Comparison of ENCODE assay signal across 8 cellular contexts in genomic region chr4:2241003-2241402, GRCh38. TPM values are rescaled to one million over a fixed set of nuclear protein-coding genes. Genes with fewer than 3 reads are reported as not detected.
DNase-seq lines count a peak whose midpoint lies in the region; ATAC-seq and TF ChIP-seq lines count a peak whose summit lies in the region.

No MANE protein-coding gene starts in this region.

- H3K4me3 ChIP-seq in MM.1S (ENCODE audit: low read length) (peak overlapping the region; percentile 89), dorsolateral prefrontal cortex (peak overlapping the region; percentile 64 to 100 (median 96)), neural cell (ENCODE audit: low read length) (peak overlapping the region; percentile 90)

- no peak for TF ChIP-seq EP300 in neural cell (conservative IDR thresholded peaks at IDR 0.05; ENCODE audit: poor library complexity, severe bottlenecking)

- H4K20me1 ChIP-seq in MM.1S (ENCODE audit: insufficient read depth, low read length), result peaks cover 14% of the 10 kb centered on the region; the same call in 1 of the 2 replicates
- H4K20me1 ChIP-seq in neural cell (ENCODE audit: insufficient read depth), result no peaks in the 10 kb centered on the region

- peak overlapping the region; percentile 88 to 95 for H3K4me3 Mint-ChIP-seq in CD14-positive monocyte

- no peaks in the 10 kb centered on the region for H3K9me3 Mint-ChIP-seq in CD14-positive monocyte

- no peak for ATAC-seq in GM21423 (IDR thresholded peaks at IDR 0.05; ENCODE audit: unreplicated experiment)
- no peak for ATAC-seq in sciatic nerve

- H3K4me2 ChIP-seq in MM.1S (ENCODE audit: low read depth, low read length), result peak overlapping the region; percentile 76
- peak overlapping the region; percentile 89 for H3K4me2 ChIP-seq in neural cell (ENCODE audit: low read length)

- peak overlapping the region; percentile 74 for H3K27ac ChIP-seq in MM.1S (ENCODE audit: low read length)
- H3K27ac ChIP-seq in dorsolateral prefrontal cortex, result peak overlapping the region in 13 of 59 donors; percentile 46 to 89 (median 80)
- H3K27ac ChIP-seq in neural cell (ENCODE audit: low read length), result no peak overlapping the region

- no peak for DNase-seq in CD14-positive monocyte (ENCODE audit: low spot score)
- peak; percentile 55 for DNase-seq in MM.1S
- no peak for DNase-seq in dorsolateral prefrontal cortex
- DNase-seq in effector CD4-positive, alpha-beta T cell, result no peak
- no peak for DNase-seq in HT-29 (ENCODE audit: low spot score)
- DNase-seq in sciatic nerve (ENCODE audit: low spot score), result no peak

- H3K4me1 Mint-ChIP-seq in CD14-positive monocyte, result peaks cover 60% of the 10 kb centered on the region

- H3K36me3 Mint-ChIP-seq in CD14-positive monocyte, result peaks cover 11 to 25% of the 10 kb centered on the region in 2 donors

- TF ChIP-seq RAD21 in neural cell (conservative IDR thresholded peaks at IDR 0.05), result no peak

- H3K9ac ChIP-seq in MM.1S (ENCODE audit: low read length) (peak overlapping the region; percentile 88), neural cell (ENCODE audit: low read length) (peak overlapping the region; percentile 67)

- no peak for TF ChIP-seq CTCF in CD14-positive monocyte (IDR thresholded peaks at IDR 0.05)
- no peak for TF ChIP-seq CTCF in MM.1S (IDR thresholded peaks at IDR 0.05; ENCODE audit: low read length)
- no peak for TF ChIP-seq CTCF in dorsolateral prefrontal cortex (IDR thresholded peaks at IDR 0.05 in 54 of 56, conservative IDR thresholded peaks at IDR 0.05 in 2 of 56; ENCODE audit: low read depth in 1 of 56, partially characterized antibody in 56 of 56)
- no peak for TF ChIP-seq CTCF in neural cell (IDR thresholded peaks at IDR 0.05; ENCODE audit: poor library complexity, severe bottlenecking)

- H3K9me2 ChIP-seq in MM.1S (replicated peaks; ENCODE audit: insufficient read depth, low read length) (no peaks in the 10 kb centered on the region), neural cell (ENCODE audit: insufficient read depth, low read length) (no peaks in the 10 kb centered on the region)

- H3K27me3 ChIP-seq in MM.1S (replicated peaks; ENCODE audit: insufficient read depth, low read length), result no peaks in the 10 kb centered on the region
- H3K27me3 ChIP-seq in dorsolateral prefrontal cortex, result no peaks in the 10 kb centered on the region
- H3K27me3 ChIP-seq in neural cell (ENCODE audit: insufficient read depth, low read depth, low read length), result no peaks in the 10 kb centered on the region

- H3F3A ChIP-seq in MM.1S (ENCODE audit: insufficient read depth, low read length) (peaks cover 14% of the 10 kb centered on the region), neural cell (ENCODE audit: insufficient read depth, low read length, poor library complexity, severe bottlenecking) (no peaks in the 10 kb centered on the region)

- intact Hi-C loops in CD14-positive monocyte (cut with micrococcal nuclease), result loop anchor here (5.0 to 10.0 kb wide), 6 partner anchors 181 to 666 kb away; partner anchors contain the start of genes FAM193A (in 2 of the 2), RNF4 (in 2 of the 2) and TNIP2 (in 1 of the 2)
- intact Hi-C loops in dorsolateral prefrontal cortex (cut with DNase I), result loop anchor here (5.0 to 10.0 kb wide), 4 partner anchors 176 to 296 kb away; partner anchors contain the start of genes FAM193A (in 2 of the 2), CFAP99 (in 1 of the 2), NELFA (in 1 of the 2) and ZFYVE28 (in 1 of the 2)
- intact Hi-C loops in sciatic nerve (cut with DNase I), result no loop called here

- peaks cover 35% of the 10 kb centered on the region for H3K4me1 ChIP-seq in MM.1S (ENCODE audit: low read length)

- H3K27me3 Mint-ChIP-seq in CD14-positive monocyte (ENCODE audit: low read depth in 3 of 3), result no peaks in the 10 kb centered on the region

- peak overlapping the region; percentile 86 to 94 (median 91) for H3K27ac Mint-ChIP-seq in CD14-positive monocyte

- peaks cover 3% of the 10 kb centered on the region; the same call in 1 of the 2 replicates for H3K36me3 ChIP-seq in MM.1S (replicated peaks; ENCODE audit: insufficient read depth, low read length)
- no peaks in the 10 kb centered on the region for H3K36me3 ChIP-seq in neural cell (ENCODE audit: insufficient read depth, low read length)

- H2AFZ ChIP-seq in MM.1S (ENCODE audit: low read length) (peak overlapping the region; percentile 71; the same call in 1 of the 2 replicates), neural cell (ENCODE audit: low read depth, low read length) (no peak overlapping the region)

- H3K9me3 ChIP-seq in MM.1S (replicated peaks; ENCODE audit: insufficient read depth, low read length) (no peaks in the 10 kb centered on the region), neural cell (ENCODE audit: low read length) (no peaks in the 10 kb centered on the region)

- H3K79me2 ChIP-seq in MM.1S (ENCODE audit: low read length) (peaks cover 55% of the 10 kb centered on the region), neural cell (replicated peaks; ENCODE audit: insufficient read depth, low read length) (peaks cover 45% of the 10 kb centered on the region)

TF ChIP-seq in neural cell, 6 proteins besides CTCF, POLR2A, EP300 and RAD21:
- TF ChIP-seq EZH2 (IDR thresholded peaks at IDR 0.05; ENCODE audit: borderline replicate concordance, insufficient read depth, low read length, poor library complexity, severe bottlenecking), result no peak
- no peak for TF ChIP-seq POLR2AphosphoS5 (IDR thresholded peaks at IDR 0.05)
- no peak for TF ChIP-seq MXI1 (conservative IDR thresholded peaks at IDR 0.05; ENCODE audit: poor library complexity, severe bottlenecking)
- no peak for TF ChIP-seq REST (IDR thresholded peaks at IDR 0.05; ENCODE audit: borderline replicate concordance)
- TF ChIP-seq TAF1 (IDR thresholded peaks at IDR 0.05; ENCODE audit: low read depth), result no peak
- no peak for TF ChIP-seq SMC3 (conservative IDR thresholded peaks at IDR 0.05; ENCODE audit: poor library complexity)

RNA-seq across cellular contexts. Expression of gene HAUS3, which starts 0.9 kb away (rescaled TPM):
- polyA plus RNA-seq in CD14-positive monocyte (1 to 10 TPM; 4.4 to 5.0 TPM), neural cell (29.0 and 34.2 TPM in 2 replicates)
- total RNA-seq in dorsolateral prefrontal cortex (10 to 100 TPM; 13.0 to 29.2 (median 19.3) TPM), sciatic nerve (15.4 TPM)
- polyA minus RNA-seq in neural cell, result 41.9 and 50.4 TPM in 2 replicates
- 9.7 and 10.8 TPM in 2 replicates for total RNA-seq in HT-29 (2014; rRNA removed; shearing (Covaris generic))

RNA-seq across cellular contexts. Expression of gene POLN, which starts 0.9 kb away (rescaled TPM):
- polyA plus RNA-seq in CD14-positive monocyte (under 1 TPM; 0.08 to 0.33 TPM), neural cell (0.76 and 1.1 TPM in 2 replicates)
- total RNA-seq in dorsolateral prefrontal cortex (10 to 100 TPM in 118 of 120 experiments, 1 to 10 TPM in 2; 9.4 to 50.0 (median 23.7) TPM), sciatic nerve (7.7 TPM)
- 3.4 and 5.3 TPM in 2 replicates for polyA minus RNA-seq in neural cell
- 0.31 and 0.71 TPM in 2 replicates for total RNA-seq in HT-29 (2014; rRNA removed; shearing (Covaris generic))

RNA-seq across cellular contexts. Expression of gene MXD4, which starts 20.9 kb away (rescaled TPM):
- 10 to 100 TPM; 24.5 to 35.9 TPM for polyA plus RNA-seq in CD14-positive monocyte
- 100 to 1,000 TPM in 7 of 120 experiments, 10 to 100 TPM in 113; 40.2 to 134 (median 61.9) TPM for total RNA-seq in dorsolateral prefrontal cortex
- 58.4 and 65.4 TPM in 2 replicates for polyA plus RNA-seq in neural cell
- 54.3 and 61.4 TPM in 2 replicates for polyA minus RNA-seq in neural cell
- 41.7 and 46.8 TPM in 2 replicates for total RNA-seq in HT-29 (2014; rRNA removed; shearing (Covaris generic))
- total RNA-seq in sciatic nerve, result 84.7 TPM
